In the genomic region with DNA sequence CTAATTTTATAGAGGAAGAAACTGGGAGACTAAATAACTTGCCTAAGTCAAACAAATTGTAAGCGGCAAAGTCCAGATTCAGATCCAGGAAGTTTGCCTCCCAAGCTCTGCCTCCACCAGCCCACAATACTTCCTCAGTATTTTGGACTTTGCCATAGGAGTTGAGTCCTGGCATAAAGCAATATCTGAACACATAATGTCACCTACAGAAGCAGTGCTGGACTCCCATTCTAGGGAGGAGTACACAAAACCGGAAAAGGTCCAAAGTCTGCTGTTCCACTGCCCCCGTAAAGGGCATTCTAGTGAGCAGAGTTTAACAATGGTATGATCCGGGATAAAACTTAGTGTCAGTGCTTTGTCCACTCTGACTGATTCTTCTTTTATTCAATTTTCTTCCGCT, we compare ENCODE assay signal across 1 cellular context.
TF ChIP-seq lines count a peak whose summit lies in the region.

No MANE protein-coding gene starts in this region.

TF ChIP-seq in HepG2, 621 proteins besides CTCF, POLR2A, EP300 and RAD21 (continued from another document and continues in another):
- TF ChIP-seq, protein P1, sequence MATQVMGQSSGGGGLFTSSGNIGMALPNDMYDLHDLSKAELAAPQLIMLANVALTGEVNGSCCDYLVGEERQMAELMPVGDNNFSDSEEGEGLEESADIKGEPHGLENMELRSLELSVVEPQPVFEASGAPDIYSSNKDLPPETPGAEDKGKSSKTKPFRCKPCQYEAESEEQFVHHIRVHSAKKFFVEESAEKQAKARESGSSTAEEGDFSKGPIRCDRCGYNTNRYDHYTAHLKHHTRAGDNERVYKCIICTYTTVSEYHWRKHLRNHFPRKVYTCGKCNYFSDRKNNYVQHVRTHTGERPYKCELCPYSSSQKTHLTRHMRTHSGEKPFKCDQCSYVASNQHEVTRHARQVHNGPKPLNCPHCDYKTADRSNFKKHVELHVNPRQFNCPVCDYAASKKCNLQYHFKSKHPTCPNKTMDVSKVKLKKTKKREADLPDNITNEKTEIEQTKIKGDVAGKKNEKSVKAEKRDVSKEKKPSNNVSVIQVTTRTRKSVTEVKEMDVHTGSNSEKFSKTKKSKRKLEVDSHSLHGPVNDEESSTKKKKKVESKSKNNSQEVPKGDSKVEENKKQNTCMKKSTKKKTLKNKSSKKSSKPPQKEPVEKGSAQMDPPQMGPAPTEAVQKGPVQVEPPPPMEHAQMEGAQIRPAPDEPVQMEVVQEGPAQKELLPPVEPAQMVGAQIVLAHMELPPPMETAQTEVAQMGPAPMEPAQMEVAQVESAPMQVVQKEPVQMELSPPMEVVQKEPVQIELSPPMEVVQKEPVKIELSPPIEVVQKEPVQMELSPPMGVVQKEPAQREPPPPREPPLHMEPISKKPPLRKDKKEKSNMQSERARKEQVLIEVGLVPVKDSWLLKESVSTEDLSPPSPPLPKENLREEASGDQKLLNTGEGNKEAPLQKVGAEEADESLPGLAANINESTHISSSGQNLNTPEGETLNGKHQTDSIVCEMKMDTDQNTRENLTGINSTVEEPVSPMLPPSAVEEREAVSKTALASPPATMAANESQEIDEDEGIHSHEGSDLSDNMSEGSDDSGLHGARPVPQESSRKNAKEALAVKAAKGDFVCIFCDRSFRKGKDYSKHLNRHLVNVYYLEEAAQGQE (IDR thresholded peaks at IDR 0.05; ENCODE audit: borderline replicate concordance in 1 of 2, low read depth in 1 of 2, low read length in 2 of 2) = no peak
- TF ChIP-seq FOXA3 (CRISPR knock-in tag; IDR thresholded peaks at IDR 0.05) (peak; percentile 39; the same call in 1 of the 2 replicates), ISL2 (CRISPR knock-in tag; IDR thresholded peaks at IDR 0.05) (no peak), ZNF205 (CRISPR knock-in tag; IDR thresholded peaks at IDR 0.05) (no peak), RELA (CRISPR knock-in tag; IDR thresholded peaks at IDR 0.05) (no peak), RXRA (CRISPR knock-in tag; IDR thresholded peaks at IDR 0.05) (no peak), ZNF780A (CRISPR knock-in tag; IDR thresholded peaks at IDR 0.05) (no peak), ZNF124 (CRISPR knock-in tag; IDR thresholded peaks at IDR 0.05) (no peak), GATA4 (IDR thresholded peaks at IDR 0.05; ENCODE audit: borderline replicate concordance, low read depth) (no peak), YY1 (IDR thresholded peaks at IDR 0.05; ENCODE audit: insufficient read depth, insufficient replicate concordance, low read depth, low read length) (no peak), ZNF724P (CRISPR knock-in tag; IDR thresholded peaks at IDR 0.05; ENCODE audit: borderline replicate concordance) (no peak), NR2F1 (CRISPR knock-in tag; IDR thresholded peaks at IDR 0.05) (no peak), FOSL1 (CRISPR knock-in tag; IDR thresholded peaks at IDR 0.05; ENCODE audit: borderline replicate concordance) (no peak), ZSCAN22 (CRISPR knock-in tag; IDR thresholded peaks at IDR 0.05) (no peak), ZNF776 (CRISPR knock-in tag; IDR thresholded peaks at IDR 0.05) (no peak), HNRNPH1 (optimal IDR thresholded peaks at IDR 0.05; ENCODE audit: low read depth, low read length) (no peak), SOX6 (IDR thresholded peaks at IDR 0.05) (no peak), SOX6 (CRISPR knock-in tag; IDR thresholded peaks at IDR 0.05) (peak; percentile 58; the same call in 1 of the 2 replicates), SCMH1 (CRISPR knock-in tag; IDR thresholded peaks at IDR 0.05; ENCODE audit: borderline replicate concordance) (no peak), MXD4 (CRISPR knock-in tag; IDR thresholded peaks at IDR 0.05) (no peak), CREB1 (IDR thresholded peaks at IDR 0.05) (no peak), CREB1 (CRISPR knock-in tag; IDR thresholded peaks at IDR 0.05) (no peak), SALL1 (CRISPR knock-in tag; IDR thresholded peaks at IDR 0.05) (peak; percentile 37; the same call in 1 of the 2 replicates), ZNF737 (CRISPR knock-in tag; IDR thresholded peaks at IDR 0.05; ENCODE audit: borderline replicate concordance) (no peak), SETDB1 (CRISPR knock-in tag; IDR thresholded peaks at IDR 0.05; ENCODE audit: borderline replicate concordance) (no peak), ZNF569 (CRISPR knock-in tag; IDR thresholded peaks at IDR 0.05; ENCODE audit: borderline replicate concordance) (no peak), PAWR (CRISPR knock-in tag; IDR thresholded peaks at IDR 0.05; ENCODE audit: borderline replicate concordance) (no peak), ZKSCAN5 (CRISPR knock-in tag; IDR thresholded peaks at IDR 0.05) (0 out of 2 replicates have a peak, but pooled peaks have one; percentile 46), ZNF768 (CRISPR knock-in tag; IDR thresholded peaks at IDR 0.05) (no peak)
- TF ChIP-seq, protein P2, sequence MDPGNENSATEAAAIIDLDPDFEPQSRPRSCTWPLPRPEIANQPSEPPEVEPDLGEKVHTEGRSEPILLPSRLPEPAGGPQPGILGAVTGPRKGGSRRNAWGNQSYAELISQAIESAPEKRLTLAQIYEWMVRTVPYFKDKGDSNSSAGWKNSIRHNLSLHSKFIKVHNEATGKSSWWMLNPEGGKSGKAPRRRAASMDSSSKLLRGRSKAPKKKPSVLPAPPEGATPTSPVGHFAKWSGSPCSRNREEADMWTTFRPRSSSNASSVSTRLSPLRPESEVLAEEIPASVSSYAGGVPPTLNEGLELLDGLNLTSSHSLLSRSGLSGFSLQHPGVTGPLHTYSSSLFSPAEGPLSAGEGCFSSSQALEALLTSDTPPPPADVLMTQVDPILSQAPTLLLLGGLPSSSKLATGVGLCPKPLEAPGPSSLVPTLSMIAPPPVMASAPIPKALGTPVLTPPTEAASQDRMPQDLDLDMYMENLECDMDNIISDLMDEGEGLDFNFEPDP (CRISPR knock-in tag; conservative IDR thresholded peaks at IDR 0.05) = no peak
- TF ChIP-seq, protein P3, sequence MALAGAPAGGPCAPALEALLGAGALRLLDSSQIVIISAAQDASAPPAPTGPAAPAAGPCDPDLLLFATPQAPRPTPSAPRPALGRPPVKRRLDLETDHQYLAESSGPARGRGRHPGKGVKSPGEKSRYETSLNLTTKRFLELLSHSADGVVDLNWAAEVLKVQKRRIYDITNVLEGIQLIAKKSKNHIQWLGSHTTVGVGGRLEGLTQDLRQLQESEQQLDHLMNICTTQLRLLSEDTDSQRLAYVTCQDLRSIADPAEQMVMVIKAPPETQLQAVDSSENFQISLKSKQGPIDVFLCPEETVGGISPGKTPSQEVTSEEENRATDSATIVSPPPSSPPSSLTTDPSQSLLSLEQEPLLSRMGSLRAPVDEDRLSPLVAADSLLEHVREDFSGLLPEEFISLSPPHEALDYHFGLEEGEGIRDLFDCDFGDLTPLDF (CRISPR knock-in tag; IDR thresholded peaks at IDR 0.05) = no peak
- TF ChIP-seq, protein P4, sequence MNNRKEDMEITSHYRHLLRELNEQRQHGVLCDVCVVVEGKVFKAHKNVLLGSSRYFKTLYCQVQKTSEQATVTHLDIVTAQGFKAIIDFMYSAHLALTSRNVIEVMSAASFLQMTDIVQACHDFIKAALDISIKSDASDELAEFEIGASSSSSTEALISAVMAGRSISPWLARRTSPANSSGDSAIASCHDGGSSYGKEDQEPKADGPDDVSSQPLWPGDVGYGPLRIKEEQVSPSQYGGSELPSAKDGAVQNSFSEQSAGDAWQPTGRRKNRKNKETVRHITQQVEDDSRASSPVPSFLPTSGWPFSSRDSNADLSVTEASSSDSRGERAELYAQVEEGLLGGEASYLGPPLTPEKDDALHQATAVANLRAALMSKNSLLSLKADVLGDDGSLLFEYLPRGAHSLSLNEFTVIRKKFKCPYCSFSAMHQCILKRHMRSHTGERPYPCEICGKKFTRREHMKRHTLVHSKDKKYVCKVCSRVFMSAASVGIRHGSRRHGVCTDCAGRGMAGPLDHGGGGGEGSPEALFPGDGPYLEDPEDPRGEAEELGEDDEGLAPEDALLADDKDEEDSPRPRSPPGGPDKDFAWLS (CRISPR knock-in tag; IDR thresholded peaks at IDR 0.05; ENCODE audit: borderline replicate concordance) = no peak
- TF ChIP-seq, protein P5, sequence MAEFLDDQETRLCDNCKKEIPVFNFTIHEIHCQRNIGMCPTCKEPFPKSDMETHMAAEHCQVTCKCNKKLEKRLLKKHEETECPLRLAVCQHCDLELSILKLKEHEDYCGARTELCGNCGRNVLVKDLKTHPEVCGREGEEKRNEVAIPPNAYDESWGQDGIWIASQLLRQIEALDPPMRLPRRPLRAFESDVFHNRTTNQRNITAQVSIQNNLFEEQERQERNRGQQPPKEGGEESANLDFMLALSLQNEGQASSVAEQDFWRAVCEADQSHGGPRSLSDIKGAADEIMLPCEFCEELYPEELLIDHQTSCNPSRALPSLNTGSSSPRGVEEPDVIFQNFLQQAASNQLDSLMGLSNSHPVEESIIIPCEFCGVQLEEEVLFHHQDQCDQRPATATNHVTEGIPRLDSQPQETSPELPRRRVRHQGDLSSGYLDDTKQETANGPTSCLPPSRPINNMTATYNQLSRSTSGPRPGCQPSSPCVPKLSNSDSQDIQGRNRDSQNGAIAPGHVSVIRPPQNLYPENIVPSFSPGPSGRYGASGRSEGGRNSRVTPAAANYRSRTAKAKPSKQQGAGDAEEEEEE (CRISPR knock-in tag; IDR thresholded peaks at IDR 0.05; ENCODE audit: borderline replicate concordance) = no peak
- TF ChIP-seq, protein P6, sequence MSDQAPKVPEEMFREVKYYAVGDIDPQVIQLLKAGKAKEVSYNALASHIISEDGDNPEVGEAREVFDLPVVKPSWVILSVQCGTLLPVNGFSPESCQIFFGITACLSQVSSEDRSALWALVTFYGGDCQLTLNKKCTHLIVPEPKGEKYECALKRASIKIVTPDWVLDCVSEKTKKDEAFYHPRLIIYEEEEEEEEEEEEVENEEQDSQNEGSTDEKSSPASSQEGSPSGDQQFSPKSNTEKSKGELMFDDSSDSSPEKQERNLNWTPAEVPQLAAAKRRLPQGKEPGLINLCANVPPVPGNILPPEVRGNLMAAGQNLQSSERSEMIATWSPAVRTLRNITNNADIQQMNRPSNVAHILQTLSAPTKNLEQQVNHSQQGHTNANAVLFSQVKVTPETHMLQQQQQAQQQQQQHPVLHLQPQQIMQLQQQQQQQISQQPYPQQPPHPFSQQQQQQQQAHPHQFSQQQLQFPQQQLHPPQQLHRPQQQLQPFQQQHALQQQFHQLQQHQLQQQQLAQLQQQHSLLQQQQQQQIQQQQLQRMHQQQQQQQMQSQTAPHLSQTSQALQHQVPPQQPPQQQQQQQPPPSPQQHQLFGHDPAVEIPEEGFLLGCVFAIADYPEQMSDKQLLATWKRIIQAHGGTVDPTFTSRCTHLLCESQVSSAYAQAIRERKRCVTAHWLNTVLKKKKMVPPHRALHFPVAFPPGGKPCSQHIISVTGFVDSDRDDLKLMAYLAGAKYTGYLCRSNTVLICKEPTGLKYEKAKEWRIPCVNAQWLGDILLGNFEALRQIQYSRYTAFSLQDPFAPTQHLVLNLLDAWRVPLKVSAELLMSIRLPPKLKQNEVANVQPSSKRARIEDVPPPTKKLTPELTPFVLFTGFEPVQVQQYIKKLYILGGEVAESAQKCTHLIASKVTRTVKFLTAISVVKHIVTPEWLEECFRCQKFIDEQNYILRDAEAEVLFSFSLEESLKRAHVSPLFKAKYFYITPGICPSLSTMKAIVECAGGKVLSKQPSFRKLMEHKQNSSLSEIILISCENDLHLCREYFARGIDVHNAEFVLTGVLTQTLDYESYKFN (CRISPR knock-in tag; conservative IDR thresholded peaks at IDR 0.05) = peak; percentile 86
- TF ChIP-seq, protein P7, sequence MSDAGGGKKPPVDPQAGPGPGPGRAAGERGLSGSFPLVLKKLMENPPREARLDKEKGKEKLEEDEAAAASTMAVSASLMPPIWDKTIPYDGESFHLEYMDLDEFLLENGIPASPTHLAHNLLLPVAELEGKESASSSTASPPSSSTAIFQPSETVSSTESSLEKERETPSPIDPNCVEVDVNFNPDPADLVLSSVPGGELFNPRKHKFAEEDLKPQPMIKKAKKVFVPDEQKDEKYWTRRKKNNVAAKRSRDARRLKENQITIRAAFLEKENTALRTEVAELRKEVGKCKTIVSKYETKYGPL (CRISPR knock-in tag; IDR thresholded peaks at IDR 0.05) = no peak
- TF ChIP-seq, protein P8, sequence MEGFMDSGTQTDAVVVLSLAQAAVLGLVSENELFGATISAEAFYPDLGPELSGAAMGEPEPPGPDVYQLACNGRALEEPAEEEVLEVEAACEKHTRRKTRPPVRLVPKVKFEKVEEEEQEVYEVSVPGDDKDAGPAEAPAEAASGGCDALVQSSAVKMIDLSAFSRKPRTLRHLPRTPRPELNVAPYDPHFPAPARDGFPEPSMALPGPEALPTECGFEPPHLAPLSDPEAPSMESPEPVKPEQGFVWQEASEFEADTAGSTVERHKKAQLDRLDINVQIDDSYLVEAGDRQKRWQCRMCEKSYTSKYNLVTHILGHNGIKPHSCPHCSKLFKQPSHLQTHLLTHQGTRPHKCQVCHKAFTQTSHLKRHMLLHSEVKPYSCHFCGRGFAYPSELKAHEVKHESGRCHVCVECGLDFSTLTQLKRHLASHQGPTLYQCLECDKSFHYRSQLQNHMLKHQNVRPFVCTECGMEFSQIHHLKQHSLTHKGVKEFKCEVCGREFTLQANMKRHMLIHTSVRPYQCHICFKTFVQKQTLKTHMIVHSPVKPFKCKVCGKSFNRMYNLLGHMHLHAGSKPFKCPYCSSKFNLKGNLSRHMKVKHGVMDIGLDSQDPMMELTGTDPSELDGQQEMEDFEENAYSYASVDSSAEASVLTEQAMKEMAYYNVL (CRISPR knock-in tag; IDR thresholded peaks at IDR 0.05; ENCODE audit: borderline replicate concordance) = no peak; the same call in 1 of the 2 replicates
- TF ChIP-seq, protein P9, sequence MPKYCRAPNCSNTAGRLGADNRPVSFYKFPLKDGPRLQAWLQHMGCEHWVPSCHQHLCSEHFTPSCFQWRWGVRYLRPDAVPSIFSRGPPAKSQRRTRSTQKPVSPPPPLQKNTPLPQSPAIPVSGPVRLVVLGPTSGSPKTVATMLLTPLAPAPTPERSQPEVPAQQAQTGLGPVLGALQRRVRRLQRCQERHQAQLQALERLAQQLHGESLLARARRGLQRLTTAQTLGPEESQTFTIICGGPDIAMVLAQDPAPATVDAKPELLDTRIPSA (CRISPR knock-in tag; IDR thresholded peaks at IDR 0.05; ENCODE audit: borderline replicate concordance) = no peak
